In genomic region chr2:155218945-155219344, GRCh38 we compare ENCODE assay signal across 19 cellular contexts.
DNase-seq lines count a peak whose midpoint lies in the region; ATAC-seq, FAIRE-seq and TF ChIP-seq lines count a peak whose summit lies in the region.
"Had no signal": no experiment of that assay in that cellular context is flagged by ENCODE, and none has a peak within 500 bp of the region (broad histone marks: within the 10 kb centered on the region; RNA-seq: fewer than 3 reads in every experiment).

No MANE protein-coding gene starts in this region.

- DNase-seq in glutamatergic neuron (no peak), endothelial cell (ENCODE audit: low spot score) (no peak), kidney (no peak)
- no peak for DNase-seq in stimulated activated CD4-positive, alpha-beta T cell treated with anti-CD3 and anti-CD28 coated beads, Interleukin-4, amount 100 ng/mL, for 4 hours
- DNase-seq: activated CD4-positive, alpha-beta memory T cell treated with anti-CD3 and anti-CD28 coated beads for 36 hours; DMS79; IMR-90; midbrain; NCI-H226; nucleus accumbens; upper lobe of left lung had no signal

- H3K4me3 Mint-ChIP-seq in glutamatergic neuron (ENCODE audit: unreplicated experiment) (no peak overlapping the region), endothelial cell (ENCODE audit: unreplicated experiment) (no peak overlapping the region)
- H3K4me3 Mint-ChIP-seq: activated CD4-positive, alpha-beta memory T cell treated with anti-CD3 and anti-CD28 coated beads for 36 hours; stimulated activated memory B cell treated with anti-CD40 and anti-IgM and Interleukin-4, amounts not matched to agents 10 μg/mL and 1 μg/mL and 100 μg/mL, for 72 hours had no signal

- H3K27ac ChIP-seq in kidney (ENCODE audit: low read depth in 2 of 2, low read length in 2 of 2), result no peak overlapping the region
- H3K27ac ChIP-seq: BLaER1 treated with 17β-estradiol and CSF1 and Interleukin-3, amounts not matched to agents 10 nM and 100 nM; SK-N-MC; upper lobe of left lung had no signal

- no peaks in the 10 kb centered on the region for H3K4me1 ChIP-seq in kidney (ENCODE audit: control insufficient read depth in 1 of 2, insufficient read depth in 1 of 2, low read depth in 1 of 2, low read length in 2 of 2)
- H3K4me1 ChIP-seq: BLaER1 treated with 17β-estradiol and CSF1 and Interleukin-3, amounts not matched to agents 10 nM and 100 nM; upper lobe of left lung had no signal

- ATAC-seq in GM18909 (IDR thresholded peaks at IDR 0.05; ENCODE audit: poor library complexity, unreplicated experiment) (peak; percentile 61), GM21619 (IDR thresholded peaks at IDR 0.05; ENCODE audit: unreplicated experiment) (peak; percentile 67), HG03066 (IDR thresholded peaks at IDR 0.05; ENCODE audit: low read depth, unreplicated experiment) (peak; percentile 64), HG03108 (IDR thresholded peaks at IDR 0.05; ENCODE audit: unreplicated experiment) (no peak)
- ATAC-seq: stimulated activated memory B cell treated with anti-CD40 and anti-IgM and Interleukin-4, amounts not matched to agents 10 μg/mL and 1 μg/mL and 100 μg/mL, for 72 hours had no signal

- TF ChIP-seq CTCF in glutamatergic neuron (IDR thresholded peaks at IDR 0.05; ENCODE audit: partially characterized antibody, unreplicated experiment) (no peak), endothelial cell (IDR thresholded peaks at IDR 0.05; ENCODE audit: unreplicated experiment) (no peak), kidney (IDR thresholded peaks at IDR 0.05; ENCODE audit: borderline replicate concordance, extremely low read depth, insufficient read depth) (no peak)

- H3K9ac ChIP-seq in kidney (ENCODE audit: low read length in 2 of 2), result no peak overlapping the region
- H3K9ac ChIP-seq: BLaER1 treated with 17β-estradiol and CSF1 and Interleukin-3, amounts not matched to agents 10 nM and 100 nM had no signal

- H3K9me3 Mint-ChIP-seq in glutamatergic neuron (ENCODE audit: unreplicated experiment) (no peaks in the 10 kb centered on the region), endothelial cell (ENCODE audit: unreplicated experiment) (no peaks in the 10 kb centered on the region)
- H3K9me3 Mint-ChIP-seq: activated CD4-positive, alpha-beta memory T cell treated with anti-CD3 and anti-CD28 coated beads for 36 hours; activated T-helper 2 cell treated with anti-CD3 and anti-CD28 coated beads, Interferon-gamma antibody, Interleukin-2, Interleukin-4, amounts not matched to agents 10 μg/mL and 5 μg/mL and 100 μg/mL, durations not matched to agents 14 hours and 24 hours and 36 hours; stimulated activated memory B cell treated with anti-CD40 and anti-IgM and Interleukin-4, amounts not matched to agents 10 μg/mL and 1 μg/mL and 100 μg/mL, for 72 hours had no signal

- H3K4me1 Mint-ChIP-seq in glutamatergic neuron (ENCODE audit: low read depth, unreplicated experiment) (peaks cover under 1% of the 10 kb centered on the region), endothelial cell (ENCODE audit: unreplicated experiment) (peaks cover 4% of the 10 kb centered on the region)
- H3K4me1 Mint-ChIP-seq: stimulated activated memory B cell treated with anti-CD40 and anti-IgM and Interleukin-4, amounts not matched to agents 10 μg/mL and 1 μg/mL and 100 μg/mL, for 72 hours had no signal

- H3K4me3 ChIP-seq in kidney (ENCODE audit: low read length in 2 of 2), result no peak overlapping the region
- H3K4me3 ChIP-seq: BLaER1 treated with 17β-estradiol and CSF1 and Interleukin-3, amounts not matched to agents 10 nM and 100 nM; SK-N-MC; upper lobe of left lung had no signal

- H3K9me3 ChIP-seq in kidney (ENCODE audit: control insufficient read depth in 1 of 2, low read length in 2 of 2), result no peaks in the 10 kb centered on the region
- H3K9me3 ChIP-seq: BLaER1 treated with 17β-estradiol and CSF1 and Interleukin-3, amounts not matched to agents 10 nM and 100 nM; upper lobe of left lung had no signal

- H3K27me3 Mint-ChIP-seq in glutamatergic neuron (ENCODE audit: unreplicated experiment) (no peaks in the 10 kb centered on the region), endothelial cell (ENCODE audit: unreplicated experiment) (no peaks in the 10 kb centered on the region)
- H3K27me3 Mint-ChIP-seq: activated CD4-positive, alpha-beta memory T cell treated with anti-CD3 and anti-CD28 coated beads for 36 hours; stimulated activated memory B cell treated with anti-CD40 and anti-IgM and Interleukin-4, amounts not matched to agents 10 μg/mL and 1 μg/mL and 100 μg/mL, for 72 hours had no signal

- intact Hi-C loops in kidney (cut with DNase I), result no loop called here

- H3K27ac Mint-ChIP-seq in glutamatergic neuron (ENCODE audit: unreplicated experiment) (peak overlapping the region; percentile 25), endothelial cell (ENCODE audit: unreplicated experiment) (no peak overlapping the region)
- H3K27ac Mint-ChIP-seq: activated CD4-positive, alpha-beta memory T cell treated with anti-CD3 and anti-CD28 coated beads for 36 hours; activated T-helper 2 cell treated with anti-CD3 and anti-CD28 coated beads, Interferon-gamma antibody, Interleukin-2, Interleukin-4, amounts not matched to agents 10 μg/mL and 5 μg/mL and 100 μg/mL, durations not matched to agents 14 hours and 24 hours and 36 hours; stimulated activated memory B cell treated with anti-CD40 and anti-IgM and Interleukin-4, amounts not matched to agents 10 μg/mL and 1 μg/mL and 100 μg/mL, for 72 hours had no signal

- H3K36me3 Mint-ChIP-seq in glutamatergic neuron (ENCODE audit: unreplicated experiment), result no peaks in the 10 kb centered on the region
- H3K36me3 Mint-ChIP-seq in endothelial cell (ENCODE audit: low read depth, unreplicated experiment), result no peaks in the 10 kb centered on the region
- H3K36me3 Mint-ChIP-seq: activated CD4-positive, alpha-beta memory T cell treated with anti-CD3 and anti-CD28 coated beads for 36 hours; stimulated activated memory B cell treated with anti-CD40 and anti-IgM and Interleukin-4, amounts not matched to agents 10 μg/mL and 1 μg/mL and 100 μg/mL, for 72 hours had no signal

- no peaks in the 10 kb centered on the region for H3K36me3 ChIP-seq in kidney (ENCODE audit: control insufficient read depth in 1 of 2, insufficient read depth in 2 of 2, low read length in 2 of 2)
- H3K36me3 ChIP-seq: BLaER1 treated with 17β-estradiol and CSF1 and Interleukin-3, amounts not matched to agents 10 nM and 100 nM; upper lobe of left lung had no signal

- FAIRE-seq in kidney (lab: Jason Lieb, UNC), result no peak
